Comparison of ENCODE assay signal across 10 cellular contexts in the genomic region with DNA sequence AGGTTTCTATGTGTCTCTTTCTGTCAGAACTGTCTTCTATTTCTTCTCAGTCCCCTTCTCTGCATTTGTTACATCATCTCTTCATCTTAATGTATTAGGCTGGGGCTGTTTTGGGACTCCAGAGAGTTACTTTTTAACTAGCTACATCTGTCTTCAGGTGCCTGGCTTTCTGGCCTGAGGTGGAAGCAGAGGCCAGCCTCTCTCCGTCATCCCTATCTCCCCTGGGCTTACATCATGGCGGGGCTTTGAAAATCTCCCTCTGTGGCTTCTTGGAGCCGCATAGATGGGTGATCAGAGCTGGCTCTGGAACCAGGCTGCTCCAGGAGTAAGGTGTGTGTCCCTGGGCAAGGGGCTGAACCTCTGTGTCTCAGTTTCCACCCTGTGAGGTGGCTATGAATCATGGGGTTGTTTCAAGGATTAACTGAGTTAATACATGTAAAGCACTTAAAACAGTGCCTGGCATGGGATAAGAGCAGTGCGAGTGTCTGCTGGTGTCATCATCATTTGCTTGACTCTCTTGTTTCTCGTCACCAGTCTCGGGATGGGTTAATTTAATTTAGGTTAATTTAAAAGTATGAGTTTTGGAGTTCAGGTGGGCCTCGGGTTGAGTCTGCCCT. TPM values are rescaled to one million over a fixed set of nuclear protein-coding genes. Genes with fewer than 3 reads are reported as not detected.
DNase-seq lines count a peak whose midpoint lies in the region; ATAC-seq and TF ChIP-seq lines count a peak whose summit lies in the region.
"Had no signal": no experiment of that assay in that cellular context is flagged by ENCODE, and none has a peak within 500 bp of the region (broad histone marks: within the 10 kb centered on the region; RNA-seq: fewer than 3 reads in every experiment).

No MANE protein-coding gene starts in this region.

- peak overlapping the region; percentile 99 for H3K27ac Mint-ChIP-seq in central memory CD8-positive, alpha-beta T cell (ENCODE audit: low read depth)
- peak overlapping the region; percentile 88 to 99 for H3K27ac Mint-ChIP-seq in natural killer cell

- peaks cover 60% of the 10 kb centered on the region for H3K4me1 Mint-ChIP-seq in central memory CD8-positive, alpha-beta T cell
- H3K4me1 Mint-ChIP-seq in natural killer cell, result peaks cover 45 to 49% of the 10 kb centered on the region in 2 donors

- TF ChIP-seq CTCF in C4-2B (conservative IDR thresholded peaks at IDR 0.05) (no peak), natural killer cell (IDR thresholded peaks at IDR 0.05) (no peak)

- 92% methylated on average over 7 of the region's 7 CpGs for WGBS in HUES64

- peaks cover 49% of the 10 kb centered on the region for H3K36me3 ChIP-seq in HUES64 (ENCODE audit: insufficient read depth, low read length)

- H3K27me3 Mint-ChIP-seq in central memory CD8-positive, alpha-beta T cell, result no peaks in the 10 kb centered on the region
- no peaks in the 10 kb centered on the region for H3K27me3 Mint-ChIP-seq in natural killer cell (ENCODE audit: low read depth in 2 of 2)

- no peak for ATAC-seq in central memory CD8-positive, alpha-beta T cell (replicated peaks; ENCODE audit: extremely low read depth, poor library complexity, severe bottlenecking)
- ATAC-seq in natural killer cell, result no peak
- no peak for ATAC-seq in HG02885 (IDR thresholded peaks at IDR 0.05; ENCODE audit: poor library complexity, unreplicated experiment)

- intact Hi-C loops in natural killer cell (cut with micrococcal nuclease), result no loop called here

- H3K4me3 ChIP-seq in HUES64 (ENCODE audit: low read length), result no peak overlapping the region
- H3K4me3 ChIP-seq: lung had no signal

- H3K9me3 Mint-ChIP-seq in central memory CD8-positive, alpha-beta T cell, result no peaks in the 10 kb centered on the region
- H3K9me3 Mint-ChIP-seq in natural killer cell, result no peaks in the 10 kb centered on the region

- DNase-seq in central memory CD8-positive, alpha-beta T cell (ENCODE audit: low spot score in 2 of 2), result no peak
- DNase-seq in natural killer cell (no peak), NCI-H1417 (lab: John Stamatoyannopoulos, UW) (no peak), GF-D8 (lab: John Stamatoyannopoulos, UW) (no peak), cortex of kidney (lab: John Stamatoyannopoulos, UW) (no peak)
- DNase-seq: NK-92 treated with Interleukin-12 subunit alpha and Interleukin-12 subunit beta, amount 100 ng/mL, for 24 hours had no signal

- peak overlapping the region; percentile 99 for H3K4me3 Mint-ChIP-seq in central memory CD8-positive, alpha-beta T cell
- H3K4me3 Mint-ChIP-seq in natural killer cell, result peak overlapping the region; percentile 93

- peaks cover 14% of the 10 kb centered on the region for H3K4me1 ChIP-seq in HUES64 (ENCODE audit: insufficient read depth, low read length)

- H3K27me3 ChIP-seq in HUES64 (ENCODE audit: insufficient read depth, low read length), result no peaks in the 10 kb centered on the region

- peaks cover 39% of the 10 kb centered on the region for H3K36me3 Mint-ChIP-seq in central memory CD8-positive, alpha-beta T cell (ENCODE audit: insufficient read depth)
- no peaks in the 10 kb centered on the region for H3K36me3 Mint-ChIP-seq in natural killer cell

- H3K9ac ChIP-seq in HUES64 (ENCODE audit: low read depth, low read length), result peak overlapping the region; percentile 11; the same call in 1 of the 2 replicates

- H3K9me3 ChIP-seq in HUES64 (ENCODE audit: insufficient read depth, low read depth, low read length), result no peaks in the 10 kb centered on the region

- H3K27ac ChIP-seq in C4-2B (peak overlapping the region; percentile 80), HUES64 (ENCODE audit: low read depth, low read length) (no peak overlapping the region)

RNA-seq across cellular contexts. Expression of a gene that starts 2.0 kb away (rescaled TPM):
- 83.3 TPM for polyA plus RNA-seq in HUES64 (2013, experiment 1 of 2)
- polyA plus RNA-seq in HUES64 (2013, experiment 2 of 2), result 87.1 TPM
- total RNA-seq in natural killer cell, result 10 to 100 TPM; 47.6 to 56.4 (median 51.8) TPM

RNA-seq across cellular contexts. Expression of a gene that starts 22.2 kb away (rescaled TPM):
- polyA plus RNA-seq in HUES64 (2013, experiment 1 of 2), result 201 TPM
- 158 TPM for polyA plus RNA-seq in HUES64 (2013, experiment 2 of 2)
- total RNA-seq in natural killer cell, result 100 to 1,000 TPM; 304 to 322 (median 321) TPM

RNA-seq across cellular contexts. Expression of a gene that starts 29.0 kb away (rescaled TPM):
- 8.7 TPM for polyA plus RNA-seq in HUES64 (2013, experiment 1 of 2)
- 12.6 TPM for polyA plus RNA-seq in HUES64 (2013, experiment 2 of 2)
- 1 to 10 TPM; 2.0 to 3.2 (median 3.2) TPM for total RNA-seq in natural killer cell

RNA-seq across cellular contexts. Expression of a gene that starts 33.5 kb away (rescaled TPM):
- 34.8 TPM for polyA plus RNA-seq in HUES64 (2013, experiment 1 of 2)
- 47.0 TPM for polyA plus RNA-seq in HUES64 (2013, experiment 2 of 2)
- 10 to 100 TPM; 15.4 to 21.9 (median 19.0) TPM for total RNA-seq in natural killer cell

RNA-seq across cellular contexts. Expression of a gene that starts 36.2 kb away (rescaled TPM):
- polyA plus RNA-seq in HUES64 (2013, experiment 1 of 2), result 15.0 TPM
- 21.9 TPM for polyA plus RNA-seq in HUES64 (2013, experiment 2 of 2)
- total RNA-seq in natural killer cell, result 10 to 100 TPM; 38.0 to 46.0 (median 40.0) TPM
